16 cellular contexts compared by ENCODE assay signal in genomic region chr6:6737666-6738065, GRCh38.
DNase-seq lines count a peak whose midpoint lies in the region; ATAC-seq and TF ChIP-seq lines count a peak whose summit lies in the region.
"Had no signal": no experiment of that assay in that cellular context is flagged by ENCODE, and none has a peak within 500 bp of the region (broad histone marks: within the 10 kb centered on the region; RNA-seq: fewer than 3 reads in every experiment).

No MANE protein-coding gene starts in this region.

- H4K5ac ChIP-seq in mesendoderm (ENCODE audit: low read length) = no peak overlapping the region

- H3K4me3 Mint-ChIP-seq in Caco-2 (ENCODE audit: unreplicated experiment) = peak overlapping the region; percentile 63
- H3K4me3 Mint-ChIP-seq in endodermal cell = peak overlapping the region; percentile 2

- no peaks in the 10 kb centered on the region for H3K27me3 Mint-ChIP-seq in Caco-2 (ENCODE audit: insufficient read depth, unreplicated experiment)
- peaks cover 2% of the 10 kb centered on the region for H3K27me3 Mint-ChIP-seq in endodermal cell (ENCODE audit: insufficient read depth)

- no TSS peak for BruUV-seq in Caco-2 (replicated peaks; lab: Mats Ljungman, UMichigan)

- no peak overlapping the region for H4K8ac ChIP-seq in mesendoderm (ENCODE audit: low read depth, low read length)

- H3K56ac ChIP-seq in mesendoderm (ENCODE audit: low read length) = no peak overlapping the region

- no peak for ATAC-seq in GM18909 (IDR thresholded peaks at IDR 0.05; ENCODE audit: poor library complexity, unreplicated experiment)
- no peak for ATAC-seq in HG03457 (IDR thresholded peaks at IDR 0.05; ENCODE audit: unreplicated experiment)
- ATAC-seq: SK-N-SH treated with all-trans-retinoic acid at 6 μM for 48 hours had no signal

- H2AK5ac ChIP-seq in mesendoderm (ENCODE audit: low read length) = no peak overlapping the region

- H3K79me2 ChIP-seq in mesendoderm (ENCODE audit: control insufficient read depth, insufficient read depth, low read length) = no peaks in the 10 kb centered on the region
- no peaks in the 10 kb centered on the region for H3K79me2 ChIP-seq in smooth muscle cell (ENCODE audit: low read depth)
- H3K79me2 ChIP-seq: parathyroid adenoma had no signal

- no peaks in the 10 kb centered on the region for H4K20me1 ChIP-seq in smooth muscle cell (ENCODE audit: low read depth)

- DNase-seq in Caco-2 = no peak
- DNase-seq in endodermal cell = no peak
- DNase-seq in mesendoderm = no peak
- DNase-seq in smooth muscle cell (lab: John Stamatoyannopoulos, UW; ENCODE audit: unreplicated experiment) = no peak
- DNase-seq in SHP77 treated with DMSO at 0.1 percent for 48 hours (lab: John Stamatoyannopoulos, UW) = no peak
- no peak for DNase-seq in cerebellar nuclear complex (lab: John Stamatoyannopoulos, UW)
- DNase-seq: activated CD8-positive, alpha-beta memory T cell treated with anti-CD3 and anti-CD28 coated beads for 24 hours; activated effector memory CD4-positive, alpha-beta T cell treated with anti-CD3 and anti-CD28 coated beads, Interleukin-2, amount 50 U/mL, for 16 hours; NCI-H1105 treated with DMSO at 0.1 percent for 48 hours; NCI-H226; stimulated activated CD4-positive, alpha-beta T cell treated with anti-CD3 and anti-CD28 coated beads, Interleukin-2, amount 100 ng/mL, for 24 hours; stimulated activated CD8-positive, alpha-beta memory T cell treated with anti-CD3 and anti-CD28 coated beads, Interleukin-4, amount 100 ng/mL, for 48 hours had no signal

- H2BK5ac ChIP-seq in mesendoderm (ENCODE audit: low read length) = no peak overlapping the region

- no peak overlapping the region for H2BK15ac ChIP-seq in mesendoderm (replicated peaks; ENCODE audit: low read depth)

- H3K36me3 Mint-ChIP-seq in Caco-2 (ENCODE audit: insufficient read depth, unreplicated experiment) (no peaks in the 10 kb centered on the region), endodermal cell (ENCODE audit: low read depth) (no peaks in the 10 kb centered on the region)

- H3K4ac ChIP-seq in mesendoderm (ENCODE audit: low read depth, low read length) = no peak overlapping the region

- 72 to 73% methylated on average over 6 of the region's 6 CpGs for WGBS in endodermal cell (ENCODE audit: insufficient coverage in 1 of 2, insufficient read length in 1 of 2), 2 experiments
- WGBS in mesendoderm (ENCODE audit: extremely low coverage, insufficient coverage, low lambda C conversion rate) = no CpG with 5 or more reads among the region's 6 CpGs
- 60% methylated on average over 6 of the region's 6 CpGs for WGBS in smooth muscle cell (ENCODE audit: low lambda C conversion rate)

- peak overlapping the region; percentile 26; the same call in 1 of the 2 replicates for H3K4me3 ChIP-seq in Caco-2 (ENCODE audit: low read depth, low read length)
- no peak overlapping the region for H3K4me3 ChIP-seq in endodermal cell (ENCODE audit: low read length)
- H3K4me3 ChIP-seq in mesendoderm (ENCODE audit: low read length) = no peak overlapping the region
- no peak overlapping the region for H3K4me3 ChIP-seq in smooth muscle cell

- H3K4me1 ChIP-seq in Caco-2 (no peaks in the 10 kb centered on the region), endodermal cell (ENCODE audit: control insufficient read depth, insufficient read depth, low read length) (peaks cover 15% of the 10 kb centered on the region), mesendoderm (ENCODE audit: control insufficient read depth, low read depth, low read length) (no peaks in the 10 kb centered on the region), smooth muscle cell (ENCODE audit: low read depth) (peaks cover 6% of the 10 kb centered on the region)
- H3K4me1 ChIP-seq: parathyroid adenoma had no signal

- H3K27me3 ChIP-seq in Caco-2 (replicated peaks; ENCODE audit: control insufficient read depth, insufficient read depth, low read length) (no peaks in the 10 kb centered on the region), endodermal cell (ENCODE audit: control insufficient read depth, insufficient read depth, low read length, poor library complexity, severe bottlenecking) (no peaks in the 10 kb centered on the region), mesendoderm (ENCODE audit: insufficient read depth, low read length, poor library complexity) (no peaks in the 10 kb centered on the region), smooth muscle cell (ENCODE audit: low read depth) (no peaks in the 10 kb centered on the region)

- no peak overlapping the region for H3K27ac ChIP-seq in endodermal cell (ENCODE audit: low read depth, low read length)
- no peak overlapping the region for H3K27ac ChIP-seq in mesendoderm (ENCODE audit: low read depth, low read length)
- H3K27ac ChIP-seq in smooth muscle cell (ENCODE audit: low read depth) = no peak overlapping the region
- H3K27ac ChIP-seq: parathyroid adenoma had no signal

- H2AFZ ChIP-seq in smooth muscle cell (ENCODE audit: low read depth) = peak overlapping the region; percentile 82
- H2AFZ ChIP-seq: parathyroid adenoma had no signal

- H3K9me3 Mint-ChIP-seq in Caco-2 (ENCODE audit: unreplicated experiment) = no peaks in the 10 kb centered on the region
- no peaks in the 10 kb centered on the region for H3K9me3 Mint-ChIP-seq in endodermal cell

- H3K23ac ChIP-seq in mesendoderm (ENCODE audit: low read length) = peak overlapping the region; percentile 33

- H2BK120ac ChIP-seq in mesendoderm (ENCODE audit: low read depth, low read length) = no peak overlapping the region

- H3K27ac Mint-ChIP-seq in Caco-2 (ENCODE audit: unreplicated experiment) (no peak overlapping the region), endodermal cell (no peak overlapping the region)

- H3K36me3 ChIP-seq in Caco-2 (ENCODE audit: control insufficient read depth, insufficient read depth, low read length) = no peaks in the 10 kb centered on the region
- H3K36me3 ChIP-seq in endodermal cell (ENCODE audit: control insufficient read depth, insufficient read depth, low read length) = no peaks in the 10 kb centered on the region
- H3K36me3 ChIP-seq in mesendoderm (ENCODE audit: control insufficient read depth, insufficient read depth, low read length) = no peaks in the 10 kb centered on the region
- no peaks in the 10 kb centered on the region for H3K36me3 ChIP-seq in smooth muscle cell (ENCODE audit: low read depth)

- no peaks in the 10 kb centered on the region for H3K79me1 ChIP-seq in mesendoderm (ENCODE audit: low read length)

- intact Hi-C loops in Caco-2 (cut with micrococcal nuclease; ENCODE audit: unreplicated experiment) = no loop called here

- TF ChIP-seq CTCF in Caco-2 (IDR thresholded peaks at IDR 0.05; ENCODE audit: insufficient read depth in 1 of 2, low read depth in 1 of 2, low read length in 1 of 2, severe bottlenecking in 1 of 2, unreplicated experiment in 1 of 2) (no peak), endodermal cell (conservative IDR thresholded peaks at IDR 0.05) (no peak), smooth muscle cell (IDR thresholded peaks at IDR 0.05; ENCODE audit: borderline replicate concordance, insufficient read depth, poor library complexity, severe bottlenecking) (no peak)

- H3K4me2 ChIP-seq in mesendoderm (ENCODE audit: low read length) = no peak overlapping the region
- peak overlapping the region; percentile 74 for H3K4me2 ChIP-seq in smooth muscle cell

- H3K9ac ChIP-seq in endodermal cell (ENCODE audit: extremely low read depth, low read length, poor library complexity, severe bottlenecking) (no peak overlapping the region), mesendoderm (ENCODE audit: low read length) (no peak overlapping the region), smooth muscle cell (ENCODE audit: low read depth) (no peak overlapping the region)
- H3K9ac ChIP-seq: parathyroid adenoma had no signal

- H3K9me3 ChIP-seq in Caco-2 = no peaks in the 10 kb centered on the region
- no peaks in the 10 kb centered on the region for H3K9me3 ChIP-seq in endodermal cell (ENCODE audit: control insufficient read depth, low read length)
- no peaks in the 10 kb centered on the region for H3K9me3 ChIP-seq in smooth muscle cell (replicated peaks; ENCODE audit: low read depth)

- CTCF ChIA-PET in Caco-2 (lab: Charles Lee) = no interaction called here

- POLR2A ChIA-PET in Caco-2 (lab: Charles Lee) = no interaction called here

- H3K18ac ChIP-seq in mesendoderm (ENCODE audit: low read length) = peak overlapping the region; percentile 5

- H3F3A ChIP-seq in smooth muscle cell (ENCODE audit: low read depth) = no peaks in the 10 kb centered on the region

- H3K4me1 Mint-ChIP-seq in Caco-2 (ENCODE audit: low read depth, unreplicated experiment) (peaks cover 7% of the 10 kb centered on the region), endodermal cell (peaks cover 18% of the 10 kb centered on the region)
